Comparison of ENCODE assay signal across 15 cellular contexts in genomic region chr9:97419315-97419867, GRCh38. TPM values are rescaled to one million over a fixed set of nuclear protein-coding genes. Genes with fewer than 3 reads are reported as not detected.
DNase-seq lines count a peak whose midpoint lies in the region; ATAC-seq, FAIRE-seq and TF ChIP-seq lines count a peak whose summit lies in the region.
"Had no signal": no experiment of that assay in that cellular context is flagged by ENCODE, and none has a peak within 500 bp of the region (broad histone marks: within the 10 kb centered on the region; RNA-seq: fewer than 3 reads in every experiment).

No MANE protein-coding gene starts in this region.

- no peaks in the 10 kb centered on the region for H3K79me2 ChIP-seq in PC-9 (ENCODE audit: low read depth)

- BruUV-seq in PC-9 (replicated peaks; lab: Mats Ljungman, UMichigan), result no TSS peak

- no peak for ATAC-seq in T-helper 17 cell
- peak; percentile 43 to 63 (median 56) for ATAC-seq in pancreas
- ATAC-seq in HG02588 (IDR thresholded peaks at IDR 0.05; ENCODE audit: unreplicated experiment), result no peak
- no peak for ATAC-seq in GM18868 (IDR thresholded peaks at IDR 0.05; ENCODE audit: unreplicated experiment)
- ATAC-seq: stimulated activated effector memory CD8-positive, alpha-beta T cell treated with anti-CD3 and anti-CD28 coated beads, Interleukin-12 subunit alpha, Interleukin-12 subunit beta, amount 100 ng/mL, for 72 hours had no signal

- H3K4me3 ChIP-seq in fibroblast of the aortic adventitia (ENCODE audit: low read depth, low read length) (no peak overlapping the region), pancreas (no peak overlapping the region), PC-9 (no peak overlapping the region)
- no peak overlapping the region for H3K4me3 ChIP-seq in CD8-positive, alpha-beta memory T cell (ENCODE audit: low read length)
- H3K4me3 ChIP-seq: SK-N-MC had no signal

- peaks cover 0 to 13% (median 7%) of the 10 kb centered on the region in 5 donors for H3K9me3 Mint-ChIP-seq in CD8-positive, alpha-beta memory T cell
- H3K9me3 Mint-ChIP-seq: dendritic cell treated with granulocyte-macrophage colony-stimulating factor and Interleukin-4, amounts not matched to agents 40 ng/mL and 50 ng/mL, for 4 days had no signal

- no peaks in the 10 kb centered on the region for H3K27me3 Mint-ChIP-seq in T-helper 17 cell
- no peaks in the 10 kb centered on the region for H3K27me3 Mint-ChIP-seq in CD8-positive, alpha-beta memory T cell
- H3K27me3 Mint-ChIP-seq: activated CD4-positive, alpha-beta T cell treated with anti-CD3 and anti-CD28 coated beads, Interleukin-2, amount 10 ng/mL, durations not matched to agents 7 days and 5 days; dendritic cell treated with granulocyte-macrophage colony-stimulating factor and Interleukin-4, amounts not matched to agents 40 ng/mL and 50 ng/mL, for 4 days had no signal

- H3K27ac ChIP-seq in pancreas (no peak overlapping the region), PC-9 (no peak overlapping the region)
- no peak overlapping the region for H3K27ac ChIP-seq in CD8-positive, alpha-beta memory T cell (ENCODE audit: low read depth, low read length)
- H3K27ac ChIP-seq: SK-N-MC had no signal

- no peaks in the 10 kb centered on the region for H3K9me2 ChIP-seq in PC-9 (ENCODE audit: insufficient read depth)

- intact Hi-C loops in pancreas (cut with DNase I), result no loop called here
- intact Hi-C loops in PC-9 (cut with micrococcal nuclease; ENCODE audit: unreplicated experiment), result no loop called here

- H3K27me3 ChIP-seq in pancreas (no peaks in the 10 kb centered on the region), PC-9 (ENCODE audit: insufficient read depth, low read depth) (no peaks in the 10 kb centered on the region)
- H3K27me3 ChIP-seq in CD8-positive, alpha-beta memory T cell (ENCODE audit: insufficient read depth, low read length, poor library complexity, severe bottlenecking), result no peaks in the 10 kb centered on the region

- H3K9me3 ChIP-seq in T-helper 17 cell (ENCODE audit: control insufficient read depth, low read length, poor library complexity, severe bottlenecking), result no peaks in the 10 kb centered on the region
- no peaks in the 10 kb centered on the region for H3K9me3 ChIP-seq in pancreas
- no peaks in the 10 kb centered on the region for H3K9me3 ChIP-seq in CD8-positive, alpha-beta memory T cell (ENCODE audit: low read length)
- no peaks in the 10 kb centered on the region for H3K9me3 ChIP-seq in PC-9 (ENCODE audit: insufficient read depth, low read depth)

- 33 to 39% methylated on average over 2 of the region's 2 CpGs for WGBS in pancreas, 2 donors

- no peaks in the 10 kb centered on the region for H3F3A ChIP-seq in PC-9 (ENCODE audit: insufficient read depth, low read depth)

- CTCF ChIA-PET in CD8-positive, alpha-beta memory T cell (lab: Charles Lee), result no interaction called here
- CTCF ChIA-PET in PC-9 (lab: Charles Lee), result no interaction called here

- H3K4me2 ChIP-seq in PC-9, result no peak overlapping the region

- peaks cover 2% of the 10 kb centered on the region for H3K36me3 Mint-ChIP-seq in T-helper 17 cell (ENCODE audit: low read depth)
- H3K36me3 Mint-ChIP-seq in CD8-positive, alpha-beta memory T cell, result peaks cover 2 to 13% (median 10%) of the 10 kb centered on the region in 3 donors
- H3K36me3 Mint-ChIP-seq: stimulated activated effector memory CD8-positive, alpha-beta T cell treated with anti-CD3 and anti-CD28 coated beads, Interleukin-12 subunit alpha, Interleukin-12 subunit beta, amount 100 ng/mL, for 72 hours had no signal

- DNase-seq in H54 (ENCODE audit: insufficient read length, low spot score) (peak; percentile 33), T-helper 17 cell (no peak), fibroblast of the aortic adventitia (ENCODE audit: low read depth) (peak; percentile 70), pancreas (no peak), PC-9 (no peak)
- no peak for DNase-seq in CD8-positive, alpha-beta memory T cell
- DNase-seq: activated CD4-positive, alpha-beta T cell treated with anti-CD3 and anti-CD28 coated beads, Interleukin-2, amount 10 ng/mL, durations not matched to agents 7 days and 5 days; COR-L47 had no signal

- peaks cover 38% of the 10 kb centered on the region for H3K4me1 Mint-ChIP-seq in T-helper 17 cell
- H3K4me1 Mint-ChIP-seq in CD8-positive, alpha-beta memory T cell, result peaks cover 35 to 61% (median 48%) of the 10 kb centered on the region in 3 donors

- POLR2A ChIA-PET in CD8-positive, alpha-beta memory T cell (lab: Charles Lee), result no interaction called here
- POLR2A ChIA-PET in PC-9 (lab: Charles Lee; ENCODE audit: unreplicated experiment), result no interaction called here

- no peak overlapping the region for H2AFZ ChIP-seq in PC-9

- TF ChIP-seq POLR2A in H54 (IDR thresholded peaks at IDR 0.05; ENCODE audit: low read depth, low read length), result no peak

- no peak for TF ChIP-seq CTCF in fibroblast of the aortic adventitia (IDR thresholded peaks at IDR 0.05; ENCODE audit: insufficient read depth, low read length)
- no peak for TF ChIP-seq CTCF in pancreas (IDR thresholded peaks at IDR 0.05)
- no peak for TF ChIP-seq CTCF in PC-9 (conservative IDR thresholded peaks at IDR 0.05)

- H3K4me3 Mint-ChIP-seq in T-helper 17 cell, result no peak overlapping the region
- no peak overlapping the region for H3K4me3 Mint-ChIP-seq in CD8-positive, alpha-beta memory T cell
- H3K4me3 Mint-ChIP-seq: activated CD4-positive, alpha-beta T cell treated with anti-CD3 and anti-CD28 coated beads, Interleukin-2, amount 10 ng/mL, durations not matched to agents 7 days and 5 days; dendritic cell treated with granulocyte-macrophage colony-stimulating factor and Interleukin-4, amounts not matched to agents 40 ng/mL and 50 ng/mL, for 4 days; nephron; stimulated activated effector memory CD8-positive, alpha-beta T cell treated with anti-CD3 and anti-CD28 coated beads, Interleukin-12 subunit alpha, Interleukin-12 subunit beta, amount 100 ng/mL, for 72 hours had no signal

- H3K4me1 ChIP-seq in pancreas (peaks cover 3 to 18% (median 4%) of the 10 kb centered on the region in 3 donors), PC-9 (replicated peaks; ENCODE audit: insufficient read depth) (no peaks in the 10 kb centered on the region)
- no peaks in the 10 kb centered on the region for H3K4me1 ChIP-seq in CD8-positive, alpha-beta memory T cell (ENCODE audit: insufficient read depth, low read length)

- no peaks in the 10 kb centered on the region for H3K36me3 ChIP-seq in pancreas
- H3K36me3 ChIP-seq in CD8-positive, alpha-beta memory T cell (ENCODE audit: insufficient read depth, low read length), result no peaks in the 10 kb centered on the region
- no peaks in the 10 kb centered on the region for H3K36me3 ChIP-seq in PC-9 (ENCODE audit: low read depth)

- peak overlapping the region; percentile 70 for H3K27ac Mint-ChIP-seq in T-helper 17 cell
- no peak overlapping the region for H3K27ac Mint-ChIP-seq in CD8-positive, alpha-beta memory T cell
- H3K27ac Mint-ChIP-seq: activated CD4-positive, alpha-beta T cell treated with anti-CD3 and anti-CD28 coated beads, Interleukin-2, amount 10 ng/mL, durations not matched to agents 7 days and 5 days; dendritic cell treated with granulocyte-macrophage colony-stimulating factor and Interleukin-4, amounts not matched to agents 40 ng/mL and 50 ng/mL, for 4 days; nephron; stimulated activated effector memory CD8-positive, alpha-beta T cell treated with anti-CD3 and anti-CD28 coated beads, Interleukin-12 subunit alpha, Interleukin-12 subunit beta, amount 100 ng/mL, for 72 hours had no signal

- FAIRE-seq in H54 (lab: Jason Lieb, UNC), result peak; percentile 100
- FAIRE-seq in pancreas (lab: Jason Lieb, UNC), result no peak
- FAIRE-seq: GM12892 had no signal

- no peaks in the 10 kb centered on the region for H4K20me1 ChIP-seq in PC-9 (ENCODE audit: insufficient read depth)

RNA-seq across cellular contexts. Expression of gene TDRD7, which starts 7.5 kb away (rescaled TPM):
- total RNA-seq in T-helper 17 cell, result 10 to 100 TPM in 1 of 2 donors, 1 to 10 TPM in 1; 8.5 to 10.4 TPM
- total RNA-seq in fibroblast of the aortic adventitia (ENCODE audit: low replicate concordance), result 4.9 and 12.2 TPM in 2 replicates
- 1 to 10 TPM; 3.9 to 9.5 (median 4.7) TPM for total RNA-seq in pancreas
- 1 to 10 TPM; 3.4 to 6.4 TPM for polyA plus RNA-seq in pancreas
- 1 to 10 TPM; 5.4 to 6.1 TPM for total RNA-seq in CD8-positive, alpha-beta memory T cell
- polyA plus RNA-seq in CD8-positive, alpha-beta memory T cell, result 8.0 TPM
- 11.9 and 14.2 TPM in 2 replicates for total RNA-seq in PC-9 (2021)

Comparison
In these comparisons a context has a peak if more than half of its experiments do, and no peak if none do; other contexts are left out.
1. DNase-seq: peak in H54 (single experiment) and fibroblast of the aortic adventitia (single experiment); none in T-helper 17 cell (0 of 3), pancreas (0 of 6), CD8-positive, alpha-beta memory T cell (0 of 5) and PC-9 (0 of 2).
2. ATAC-seq: peak in pancreas (4 of 4); none in T-helper 17 cell (single experiment), HG02588 (single experiment) and GM18868 (single experiment).